In genomic region chr16:35215287-35215686, GRCh38 we compare ENCODE assay signal across 18 cellular contexts.
DNase-seq lines count a peak whose midpoint lies in the region; ATAC-seq, FAIRE-seq and TF ChIP-seq lines count a peak whose summit lies in the region.
"Had no signal": no experiment of that assay in that cellular context is flagged by ENCODE, and none has a peak within 500 bp of the region (broad histone marks: within the 10 kb centered on the region; RNA-seq: fewer than 3 reads in every experiment).

No MANE protein-coding gene starts in this region.

- TF ChIP-seq CTCF in IMR-90 (conservative IDR thresholded peaks at IDR 0.05; ENCODE audit: low read depth, low read length) (no peak), K562 (IDR thresholded peaks at IDR 0.05 in 2 of 3, conservative IDR thresholded peaks at IDR 0.05 in 1 of 3; ENCODE audit: insufficient read depth in 2 of 3, low read depth in 1 of 3, low read length in 3 of 3) (no peak)

- H3K14ac ChIP-seq in IMR-90 (replicated peaks; ENCODE audit: low read depth, low read length), result no peak overlapping the region

- TF ChIP-seq RAD21 in IMR-90 (IDR thresholded peaks at IDR 0.05; ENCODE audit: low read length), result no peak
- no peak for TF ChIP-seq RAD21 in K562 (CRISPR knock-in tag; conservative IDR thresholded peaks at IDR 0.05 in 1 of 2, IDR thresholded peaks at IDR 0.05 in 1 of 2)

- peak; percentile 56 for FAIRE-seq in A204.1 (lab: Jason Lieb, UNC)
- FAIRE-seq in G401.6 (lab: Jason Lieb, UNC), result peak; percentile 21
- no peak for FAIRE-seq in K562 (lab: Jason Lieb, UNC)

- no peaks in the 10 kb centered on the region for H3K27me3 ChIP-seq in IMR-90 (ENCODE audit: control insufficient read depth, insufficient read depth, low read length)
- no peaks in the 10 kb centered on the region for H3K27me3 ChIP-seq in K562 (ENCODE audit: control insufficient read depth in 2 of 2, insufficient read depth in 2 of 2, low read length in 2 of 2)
- no peaks in the 10 kb centered on the region for H3K27me3 ChIP-seq in right cardiac atrium (ENCODE audit: control insufficient read depth, insufficient read depth)
- H3K27me3 ChIP-seq: BE2C had no signal

- TF ChIP-seq POLR2A in IMR-90 (IDR thresholded peaks at IDR 0.05; ENCODE audit: low read depth, low read length) (no peak), K562 (conservative IDR thresholded peaks at IDR 0.05) (no peak)

- no peak overlapping the region for H4K5ac ChIP-seq in IMR-90 (ENCODE audit: low read depth, low read length)

- H3K4me3 ChIP-seq in IMR-90 (ENCODE audit: insufficient read depth, low read depth, low read length), result no peak overlapping the region
- H3K4me3 ChIP-seq in K562, result no peak overlapping the region
- H3K4me3 ChIP-seq in right cardiac atrium (ENCODE audit: low read length), result no peak overlapping the region
- H3K4me3 ChIP-seq: HAP-1 had no signal

- H4K20me1 ChIP-seq in IMR-90 (ENCODE audit: insufficient read depth, low read length) (no peaks in the 10 kb centered on the region), K562 (replicated peaks; ENCODE audit: control insufficient read depth, insufficient read depth, low read length) (no peaks in the 10 kb centered on the region)

- no TSS peak for BruUV-seq in IMR-90 (replicated peaks; lab: Mats Ljungman, UMichigan)
- BruUV-seq in K562 (replicated peaks; lab: Mats Ljungman, UMichigan), result no TSS peak

- no CpG with 5 or more reads among the region's 3 CpGs for WGBS in IMR-90 (ENCODE audit: extremely low coverage in 2 of 2, insufficient read length in 1 of 2), 2 experiments
- WGBS in K562 (ENCODE audit: insufficient coverage, low coverage, missing lambda C conversion rate), result 4% methylated on average over 3 of the region's 3 CpGs
- WGBS in right cardiac atrium, result 81% methylated on average over 3 of the region's 3 CpGs

- H4K91ac ChIP-seq in IMR-90 (ENCODE audit: insufficient read depth, low read depth, low read length), result no peak overlapping the region

- no peaks in the 10 kb centered on the region for H3K79me2 ChIP-seq in K562 (ENCODE audit: control insufficient read depth, insufficient read depth, low read length)

- H3K56ac ChIP-seq in IMR-90 (ENCODE audit: extremely low read depth, insufficient read depth, low read length), result no peak overlapping the region

- CTCF ChIA-PET in IMR-90 (lab: Yijun Ruan, JAX), result no interaction called here
- CTCF ChIA-PET in K562 (lab: Yijun Ruan, JAX; ENCODE audit: low intra/inter-chr PET ratio), result no interaction called here

- H3K4me2 ChIP-seq in IMR-90 (ENCODE audit: low read depth, low read length), result no peak overlapping the region
- H3K4me2 ChIP-seq in K562 (ENCODE audit: insufficient read depth, low read length), result no peak overlapping the region

- no peak overlapping the region for H2AK5ac ChIP-seq in IMR-90 (ENCODE audit: low read depth, low read length)

- H3K9ac ChIP-seq in IMR-90 (ENCODE audit: low read depth, low read length) (no peak overlapping the region), K562 (ENCODE audit: insufficient read depth in 1 of 2, low read depth in 2 of 2, low read length in 2 of 2) (no peak overlapping the region)

- no peak overlapping the region for H2BK5ac ChIP-seq in IMR-90 (ENCODE audit: low read depth, low read length, poor library complexity, severe bottlenecking)

- in situ Hi-C loops in IMR-90 (cut with MboI; ENCODE audit: low sequenced_read_pairs) (no loop called here), K562 (cut with MboI) (no loop called here)

- H2BK20ac ChIP-seq in IMR-90 (ENCODE audit: low read depth, low read length), result no peak overlapping the region

- no peak overlapping the region for H3K4ac ChIP-seq in IMR-90 (ENCODE audit: low read depth, low read length)

- ATAC-seq in IMR-90 (ENCODE audit: low read depth) (no peak), K562 (no peak), HG02981 (IDR thresholded peaks at IDR 0.05; ENCODE audit: unreplicated experiment) (no peak), GM21528 (IDR thresholded peaks at IDR 0.05; ENCODE audit: low FRiP score, unreplicated experiment) (no peak), right cardiac atrium (no peak)

- H3K79me1 ChIP-seq in IMR-90 (ENCODE audit: low read depth in 1 of 2, low read length in 2 of 2), result no peaks in the 10 kb centered on the region

- H3K4me1 ChIP-seq in IMR-90 (ENCODE audit: control insufficient read depth, insufficient read depth, low read length) (no peaks in the 10 kb centered on the region), K562 (replicated peaks in 1 of 2; ENCODE audit: control insufficient read depth in 2 of 2, insufficient read depth in 2 of 2, low read length in 2 of 2) (no peaks in the 10 kb centered on the region), right cardiac atrium (ENCODE audit: control insufficient read depth, insufficient read depth, low read length) (no peaks in the 10 kb centered on the region)
- H3K4me1 ChIP-seq: BE2C, HAP-1 had no signal

- intact Hi-C loops in IMR-90 (cut with micrococcal nuclease), result no loop called here
- intact Hi-C loops in K562 (cut with micrococcal nuclease), result no loop called here
- intact Hi-C loops in right cardiac atrium (cut with DNase I), result no loop called here

- POLR2A ChIA-PET in IMR-90 (lab: Charles Lee; ENCODE audit: unreplicated experiment), result no interaction called here
- POLR2A ChIA-PET in K562 (lab: Yijun Ruan, JAX), result no interaction called here

- no peak overlapping the region for H3K23ac ChIP-seq in IMR-90 (ENCODE audit: low read depth, low read length)

- H3K36me3 ChIP-seq in IMR-90 (ENCODE audit: control insufficient read depth, insufficient read depth, low read length) (no peaks in the 10 kb centered on the region), K562 (ENCODE audit: control insufficient read depth, insufficient read depth, low read length) (no peaks in the 10 kb centered on the region)
- H3K36me3 ChIP-seq: BE2C, HAP-1 had no signal

- H3K9me1 ChIP-seq in IMR-90 (ENCODE audit: insufficient read depth, low read length) (no peaks in the 10 kb centered on the region), K562 (ENCODE audit: control insufficient read depth, insufficient read depth, low read length) (no peaks in the 10 kb centered on the region)

- H2BK15ac ChIP-seq in IMR-90 (ENCODE audit: low read depth, low read length), result no peak overlapping the region

- TF ChIP-seq EP300 in K562 (IDR thresholded peaks at IDR 0.05; ENCODE audit: low read length), result no peak

- H2BK120ac ChIP-seq in IMR-90 (ENCODE audit: low read depth, low read length), result no peak overlapping the region

- H3K27ac ChIP-seq in IMR-90 (ENCODE audit: insufficient read depth, low read length) (no peak overlapping the region), K562 (ENCODE audit: extremely low read depth, low read depth, low read length) (no peak overlapping the region), right cardiac atrium (ENCODE audit: low read length) (no peak overlapping the region)
- H3K27ac ChIP-seq: HL-60 had no signal

- H2AFZ ChIP-seq in IMR-90 (replicated peaks; ENCODE audit: low read length, poor library complexity) (no peak overlapping the region), K562 (ENCODE audit: low read depth, low read length) (no peak overlapping the region)

- H3K18ac ChIP-seq in IMR-90 (ENCODE audit: low read depth, low read length), result no peak overlapping the region

- DNase-seq in IMR-90 (no peak), K562 (ENCODE audit: extremely low read depth in 1 of 4, low spot score in 3 of 4) (no peak), UCSD-AML1 (lab: John Stamatoyannopoulos, UW; ENCODE audit: unreplicated experiment) (no peak), right cardiac atrium (no peak)
- DNase-seq: ACHN; BE2C; C1 segment of cervical spinal cord; CD4-positive, CD25-positive, alpha-beta regulatory T cell; CD8-positive, alpha-beta memory T cell; COR-L47; DMS 273 treated with DMSO at 0.1 percent for 48 hours; GF-D8 had no signal

- H4K8ac ChIP-seq in IMR-90 (ENCODE audit: low read depth in 2 of 2, low read length in 2 of 2), result no peak overlapping the region

- no peak overlapping the region for H2AK9ac ChIP-seq in IMR-90 (replicated peaks; ENCODE audit: low read depth, low read length, poor library complexity)

- dilution Hi-C loops in IMR-90 (cut with HindIII; ENCODE audit: low sequenced_read_pairs, unreplicated experiment), result no loop called here

- H3K9me3 ChIP-seq in IMR-90 (ENCODE audit: control insufficient read depth, insufficient read depth, low read length) (peaks cover 3% of the 10 kb centered on the region; the same call in 1 of the 2 replicates), K562 (replicated peaks; ENCODE audit: control insufficient read depth, insufficient read depth, low read depth, low read length) (no peaks in the 10 kb centered on the region), right cardiac atrium (ENCODE audit: control insufficient read depth, low read length) (no peaks in the 10 kb centered on the region)
- H3K9me3 ChIP-seq: BE2C, HAP-1 had no signal

TF ChIP-seq in IMR-90, 13 proteins besides CTCF, POLR2A, EP300 and RAD21:
- TF ChIP-seq CHD1 (IDR thresholded peaks at IDR 0.05; ENCODE audit: low read depth, low read length) (no peak), CEBPB (IDR thresholded peaks at IDR 0.05; ENCODE audit: low read depth, low read length) (peak; percentile 54), SMC3 (IDR thresholded peaks at IDR 0.05; ENCODE audit: low read depth, low read length) (no peak), RCOR1 (IDR thresholded peaks at IDR 0.05; ENCODE audit: insufficient replicate concordance, low read length) (no peak), NFE2L2 (IDR thresholded peaks at IDR 0.05; ENCODE audit: low read depth, low read length) (no peak)

TF ChIP-seq in K562, 482 proteins besides CTCF, POLR2A, EP300 and RAD21 (continues in another document):
- TF ChIP-seq SMARCC2 (IDR thresholded peaks at IDR 0.05; ENCODE audit: low read depth), result no peak
- TF ChIP-seq MTA3 (IDR thresholded peaks at IDR 0.05; ENCODE audit: borderline replicate concordance), result no peak
- TF ChIP-seq CREM (IDR thresholded peaks at IDR 0.05; ENCODE audit: low read depth), result 0 out of 2 replicates have a peak, but pooled peaks have one; percentile 10
- TF ChIP-seq TCF7L2 (IDR thresholded peaks at IDR 0.05; ENCODE audit: low read depth, low read length), result no peak
- TF ChIP-seq ZBED1 (IDR thresholded peaks at IDR 0.05), result no peak
- TF ChIP-seq, protein P1, sequence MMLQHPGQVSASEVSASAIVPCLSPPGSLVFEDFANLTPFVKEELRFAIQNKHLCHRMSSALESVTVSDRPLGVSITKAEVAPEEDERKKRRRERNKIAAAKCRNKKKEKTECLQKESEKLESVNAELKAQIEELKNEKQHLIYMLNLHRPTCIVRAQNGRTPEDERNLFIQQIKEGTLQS (IDR thresholded peaks at IDR 0.05), result peak; percentile 81
- TF ChIP-seq, protein P1 (CRISPR knock-in tag; conservative IDR thresholded peaks at IDR 0.05), result no peak
